In the genomic region with DNA sequence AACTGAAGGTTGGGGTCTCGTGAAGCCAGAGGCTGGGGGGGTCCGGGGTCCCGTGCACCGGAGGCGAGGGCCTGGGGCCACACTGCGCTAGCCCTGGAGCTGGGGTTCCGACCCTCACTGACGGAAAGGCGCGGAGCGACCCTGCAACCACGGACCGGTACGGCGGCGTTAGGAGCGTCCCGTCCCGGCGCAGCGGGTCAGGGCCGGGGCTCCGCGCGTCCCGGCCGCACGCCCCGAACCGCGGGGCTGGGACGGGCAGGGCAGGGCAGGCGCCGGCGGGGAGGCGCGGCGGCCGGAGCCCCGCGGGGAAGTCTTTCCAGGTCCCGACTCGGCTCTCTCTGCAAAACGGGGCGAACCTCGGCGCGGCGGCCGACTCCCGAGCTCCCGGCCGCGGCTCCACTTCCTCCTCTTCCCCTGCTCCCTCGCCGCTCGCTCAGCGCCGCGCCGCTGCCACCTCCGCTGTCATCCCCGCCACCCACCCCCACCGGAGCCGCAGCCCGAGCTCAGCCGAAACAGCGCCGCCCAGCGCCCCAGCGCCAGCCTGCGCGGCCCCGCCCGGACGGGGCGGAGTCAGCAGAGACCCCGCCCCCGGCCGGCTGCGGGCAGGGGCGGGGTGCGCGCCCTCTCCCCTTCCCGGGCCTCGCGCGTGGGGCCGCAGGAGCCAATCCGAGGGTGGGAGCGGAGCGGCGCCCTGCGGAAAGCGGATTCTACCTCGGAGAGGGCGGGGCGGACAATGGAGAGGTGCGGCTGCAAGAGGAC, we compare ENCODE assay signal across 8 cellular contexts. TPM values are rescaled to one million over a fixed set of nuclear protein-coding genes. Genes with fewer than 3 reads are reported as not detected.
DNase-seq lines count a peak whose midpoint lies in the region; ATAC-seq, FAIRE-seq and TF ChIP-seq lines count a peak whose summit lies in the region.

GDPD5 (minus strand) TSS at position 509 of the 759 bp plus-strand sequence. CDS start 48,206 bp downstream, outside the sequence.

- DNase-seq in GM13977 (ENCODE audit: low spot score) (peak; percentile 99), NCI-H1694 (lab: John Stamatoyannopoulos, UW) (peak; percentile 50), astrocyte (ENCODE audit: low read depth) (peak; percentile 43), hypothalamus (lab: John Stamatoyannopoulos, UW) (peak in 49 of 51 donors; percentile 19 to 89 (median 67)), sciatic nerve (ENCODE audit: low spot score) (peak; percentile 89)
- peak; percentile 91 for DNase-seq in T-helper 2 cell treated with Interferon-gamma antibody and Interleukin-4, amounts not matched to agents 5 μg/mL and 100 μg/mL, for 36 hours (ENCODE audit: low spot score)

- H3K36me3 ChIP-seq in astrocyte (ENCODE audit: insufficient read depth, low read length): no peaks in the 10 kb centered on the region

- peaks cover 10% of the 10 kb centered on the region for H3K4me1 ChIP-seq in astrocyte (ENCODE audit: insufficient read depth, low read length)

- ATAC-seq in HG02884 (IDR thresholded peaks at IDR 0.05; ENCODE audit: unreplicated experiment) (peak; percentile 70), sciatic nerve (peak; percentile 93), GM18873 (IDR thresholded peaks at IDR 0.05; ENCODE audit: low FRiP score, unreplicated experiment) (no peak)

- H3K4me1 Mint-ChIP-seq in T-helper 2 cell treated with Interferon-gamma antibody and Interleukin-4, amounts not matched to agents 5 μg/mL and 100 μg/mL, for 36 hours (ENCODE audit: low read depth): peaks cover 24% of the 10 kb centered on the region
- no peaks in the 10 kb centered on the region for H3K4me1 Mint-ChIP-seq in astrocyte (ENCODE audit: low read depth, unreplicated experiment)

- FAIRE-seq in astrocyte (lab: Jason Lieb, UNC): no peak

- peak within 1 kb of the TSS; percentile 84 for H3K4me3 Mint-ChIP-seq in T-helper 2 cell treated with Interferon-gamma antibody and Interleukin-4, amounts not matched to agents 5 μg/mL and 100 μg/mL, for 36 hours
- peak within 1 kb of the TSS; percentile 87 for H3K4me3 Mint-ChIP-seq in astrocyte (ENCODE audit: unreplicated experiment)

- no peaks in the 10 kb centered on the region for H3K27me3 ChIP-seq in astrocyte (ENCODE audit: insufficient read depth, low read length)

- H2AFZ ChIP-seq in astrocyte (ENCODE audit: low read depth, low read length): peak within 1 kb of the TSS; percentile 90

- H4K20me1 ChIP-seq in astrocyte (ENCODE audit: insufficient read depth, low read length): peaks cover 16% of the 10 kb centered on the region

- peak within 1 kb of the TSS; percentile 76 for H3K9ac ChIP-seq in astrocyte (ENCODE audit: low read length)

- no peaks in the 10 kb centered on the region for H3K9me3 ChIP-seq in astrocyte (ENCODE audit: insufficient read depth, low read depth, low read length)

- H3K4me3 ChIP-seq in astrocyte (ENCODE audit: insufficient read depth, low read depth, low read length): peak within 1 kb of the TSS; percentile 74

- intact Hi-C loops in sciatic nerve (cut with DNase I): no loop called here

- in situ Hi-C loops in GM13977 (cut with MboI; ENCODE audit: low pct_unique_long_range_greater_than_20kb, low sequenced_read_pairs, unreplicated experiment): no loop called here

- H3K27me3 Mint-ChIP-seq in T-helper 2 cell treated with Interferon-gamma antibody and Interleukin-4, amounts not matched to agents 5 μg/mL and 100 μg/mL, for 36 hours (ENCODE audit: low read depth): peaks cover 19% of the 10 kb centered on the region
- peaks cover 52% of the 10 kb centered on the region for H3K27me3 Mint-ChIP-seq in astrocyte (ENCODE audit: low read depth, unreplicated experiment)

- TF ChIP-seq CTCF in GM13977 (IDR thresholded peaks at IDR 0.05; ENCODE audit: extremely low read depth, insufficient read depth, missing control alignments) (peak; percentile 79), astrocyte (IDR thresholded peaks at IDR 0.05; ENCODE audit: insufficient read depth, low read depth, low read length) (peak; percentile 4)

- peak within 1 kb of the TSS; percentile 99 for H3K4me2 ChIP-seq in astrocyte (ENCODE audit: low read length)

- H3K27ac Mint-ChIP-seq in T-helper 2 cell treated with Interferon-gamma antibody and Interleukin-4, amounts not matched to agents 5 μg/mL and 100 μg/mL, for 36 hours: peak within 1 kb of the TSS; percentile 76
- H3K27ac Mint-ChIP-seq in astrocyte (ENCODE audit: unreplicated experiment): peak within 1 kb of the TSS; percentile 34

- H3K79me2 ChIP-seq in astrocyte (ENCODE audit: insufficient read depth, low read length): no peaks in the 10 kb centered on the region

- no peaks in the 10 kb centered on the region for H3K36me3 Mint-ChIP-seq in T-helper 2 cell treated with Interferon-gamma antibody and Interleukin-4, amounts not matched to agents 5 μg/mL and 100 μg/mL, for 36 hours (ENCODE audit: low read depth)
- H3K36me3 Mint-ChIP-seq in astrocyte (ENCODE audit: low read depth, unreplicated experiment): peaks cover 4% of the 10 kb centered on the region

- no peak within 1 kb of the TSS for H3K27ac ChIP-seq in astrocyte (ENCODE audit: low read depth, low read length)

- H3K9me3 Mint-ChIP-seq in T-helper 2 cell treated with Interferon-gamma antibody and Interleukin-4, amounts not matched to agents 5 μg/mL and 100 μg/mL, for 36 hours: no peaks in the 10 kb centered on the region
- H3K9me3 Mint-ChIP-seq in astrocyte (ENCODE audit: unreplicated experiment): peaks cover 2% of the 10 kb centered on the region

RNA-seq across cellular contexts. Expression of gene GDPD5, which starts in this region (rescaled TPM):
- total RNA-seq in astrocyte: 6.7 and 9.4 TPM in 2 replicates
- 78.5 TPM for total RNA-seq in sciatic nerve

Comparison
In these comparisons a context has a peak if more than half of its experiments do, and no peak if none do; other contexts are left out.
1. DNase-seq: peak in every context shown above with its lines; median percentile 99 in GM13977; 91 in T-helper 2 cell treated with Interferon-gamma antibody and Interleukin-4, amounts not matched to agents 5 μg/mL and 100 μg/mL, for 36 hours; 89 in sciatic nerve; 67 in hypothalamus; 50 in NCI-H1694; 43 in astrocyte.